Comparison of ENCODE assay signal across 24 cellular contexts in the genomic region with DNA sequence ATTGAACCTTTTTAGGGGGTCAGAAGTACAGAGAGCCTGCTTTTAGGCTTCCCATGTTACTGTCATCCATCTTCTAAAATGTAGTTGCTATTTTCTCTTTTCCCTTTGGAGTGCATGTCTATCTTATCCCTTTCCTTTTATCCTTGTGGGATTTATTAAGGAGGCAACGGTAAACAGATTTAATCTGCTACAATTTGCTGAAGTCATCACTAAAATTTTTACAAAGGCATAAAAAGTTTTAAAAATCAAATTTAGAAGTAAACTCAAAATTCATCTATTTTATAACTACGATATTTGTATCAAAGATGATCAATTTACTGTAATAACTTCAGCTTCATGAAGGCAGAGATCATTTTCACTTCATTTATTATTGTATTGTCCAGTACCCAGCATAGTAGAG.
DNase-seq lines count a peak whose midpoint lies in the region; ATAC-seq, FAIRE-seq and TF ChIP-seq lines count a peak whose summit lies in the region.
"Had no signal": no experiment of that assay in that cellular context is flagged by ENCODE, and none has a peak within 500 bp of the region (broad histone marks: within the 10 kb centered on the region; RNA-seq: fewer than 3 reads in every experiment).

No MANE protein-coding gene starts in this region.

- TF ChIP-seq EP300 in HepG2 (IDR thresholded peaks at IDR 0.05; ENCODE audit: low read depth in 2 of 2, low read length in 2 of 2): no peak
- TF ChIP-seq EP300 in HepG2 (CRISPR knock-in tag; IDR thresholded peaks at IDR 0.05; ENCODE audit: borderline replicate concordance): no peak
- TF ChIP-seq EP300 in K562 (IDR thresholded peaks at IDR 0.05; ENCODE audit: low read length): no peak

- TF ChIP-seq CTCF in HepG2 (CRISPR knock-in tag; IDR thresholded peaks at IDR 0.05): no peak
- no peak for TF ChIP-seq CTCF in right lobe of liver (IDR thresholded peaks at IDR 0.05)
- TF ChIP-seq CTCF in K562 (IDR thresholded peaks at IDR 0.05 in 2 of 3, conservative IDR thresholded peaks at IDR 0.05 in 1 of 3; ENCODE audit: insufficient read depth in 2 of 3, low read depth in 1 of 3, low read length in 3 of 3): no peak

- no peak for ATAC-seq in HepG2
- ATAC-seq in right lobe of liver: no peak
- no peak for ATAC-seq in K562
- no peak for ATAC-seq in GM18858 (IDR thresholded peaks at IDR 0.05; ENCODE audit: unreplicated experiment)
- ATAC-seq: GM12878 had no signal

- FAIRE-seq in HepG2 (lab: Jason Lieb, UNC) (no peak), K562 (lab: Jason Lieb, UNC) (no peak)
- FAIRE-seq: GM12878, GM12892, GM18507, GM19239 had no signal

- no peak overlapping the region for H3K4me2 ChIP-seq in HepG2 (ENCODE audit: low read depth, low read length)
- H3K4me2 ChIP-seq in K562 (ENCODE audit: insufficient read depth, low read length): no peak overlapping the region
- H3K4me2 ChIP-seq: BLaER1 had no signal

- in situ Hi-C loops in HepG2 (cut with HindIII; ENCODE audit: extremely low pct_ligation_motif_present, low pct_unique_long_range_greater_than_20kb): no loop called here
- in situ Hi-C loops in K562 (cut with MboI): no loop called here

- BruUV-seq in HepG2 (replicated peaks; lab: Mats Ljungman, UMichigan) (no TSS peak), K562 (replicated peaks; lab: Mats Ljungman, UMichigan) (no TSS peak)

- CTCF ChIA-PET in HepG2 (lab: Yijun Ruan, JAX; ENCODE audit: low intra/inter-chr PET ratio, low total read pairs): no interaction called here
- CTCF ChIA-PET in K562 (lab: Yijun Ruan, JAX; ENCODE audit: low intra/inter-chr PET ratio): no interaction called here

- TF ChIP-seq RAD21 in HepG2 (CRISPR knock-in tag; IDR thresholded peaks at IDR 0.05): no peak
- TF ChIP-seq RAD21 in K562 (CRISPR knock-in tag; conservative IDR thresholded peaks at IDR 0.05 in 1 of 2, IDR thresholded peaks at IDR 0.05 in 1 of 2): no peak

- H3K4me1 ChIP-seq in HepG2 (ENCODE audit: insufficient read depth, low read length) (no peaks in the 10 kb centered on the region), right lobe of liver (peaks cover 0 to 6% (median 3%) of the 10 kb centered on the region in 4 donors), K562 (replicated peaks in 1 of 2; ENCODE audit: control insufficient read depth in 2 of 2, insufficient read depth in 2 of 2, low read length in 2 of 2) (no peaks in the 10 kb centered on the region)
- H3K4me1 ChIP-seq: BE2C, BLaER1 had no signal

- H2AFZ ChIP-seq in HepG2 (ENCODE audit: low read length): no peak overlapping the region
- no peak overlapping the region for H2AFZ ChIP-seq in K562 (ENCODE audit: low read depth, low read length)

- H3K27me3 ChIP-seq in HepG2 (ENCODE audit: control insufficient read depth in 1 of 2, insufficient read depth in 2 of 2, low read length in 2 of 2) (no peaks in the 10 kb centered on the region), right lobe of liver (no peaks in the 10 kb centered on the region), K562 (ENCODE audit: control insufficient read depth in 2 of 2, insufficient read depth in 2 of 2, low read length in 2 of 2) (no peaks in the 10 kb centered on the region)
- H3K27me3 ChIP-seq: BE2C, BLaER1 had no signal

- POLR2A ChIA-PET in HepG2 (lab: Yijun Ruan, JAX) (no interaction called here), K562 (lab: Yijun Ruan, JAX) (no interaction called here)

- no peak for TF ChIP-seq POLR2A in HepG2 (IDR thresholded peaks at IDR 0.05; ENCODE audit: insufficient read depth in 1 of 2, low read depth in 2 of 2, low read length in 2 of 2)
- TF ChIP-seq POLR2A in right lobe of liver (IDR thresholded peaks at IDR 0.05): no peak
- no peak for TF ChIP-seq POLR2A in K562 (conservative IDR thresholded peaks at IDR 0.05)

- H3K4me3 ChIP-seq in HepG2 (replicated peaks in 1 of 3; ENCODE audit: insufficient read depth in 1 of 3, low read depth in 2 of 3, low read length in 3 of 3): no peak overlapping the region
- H3K4me3 ChIP-seq in right lobe of liver: no peak overlapping the region
- no peak overlapping the region for H3K4me3 ChIP-seq in K562
- H3K4me3 ChIP-seq: BLaER1, GM12878 had no signal

- H3K9me3 ChIP-seq in HepG2 (ENCODE audit: low read length): peaks cover 21% of the 10 kb centered on the region
- no peaks in the 10 kb centered on the region for H3K9me3 ChIP-seq in right lobe of liver
- H3K9me3 ChIP-seq in K562 (replicated peaks; ENCODE audit: control insufficient read depth, insufficient read depth, low read depth, low read length): peaks cover 1% of the 10 kb centered on the region; the same call in 1 of the 2 replicates
- H3K9me3 ChIP-seq: BE2C had no signal

- H3K36me3 ChIP-seq in HepG2 (replicated peaks in 1 of 2; ENCODE audit: control insufficient read depth in 1 of 2, insufficient read depth in 2 of 2, low read length in 2 of 2): no peaks in the 10 kb centered on the region
- no peaks in the 10 kb centered on the region for H3K36me3 ChIP-seq in right lobe of liver
- H3K36me3 ChIP-seq in K562 (ENCODE audit: control insufficient read depth, insufficient read depth, low read length): no peaks in the 10 kb centered on the region
- H3K36me3 ChIP-seq: BE2C had no signal

- H3K9ac ChIP-seq in HepG2 (ENCODE audit: insufficient read depth, low read depth, low read length) (no peak overlapping the region), K562 (ENCODE audit: insufficient read depth in 1 of 2, low read depth in 2 of 2, low read length in 2 of 2) (no peak overlapping the region)
- H3K9ac ChIP-seq: BLaER1 had no signal

- H3K27ac ChIP-seq in HepG2 (ENCODE audit: extremely low read length, insufficient read depth, low read length): no peak overlapping the region
- H3K27ac ChIP-seq in right lobe of liver: no peak overlapping the region
- H3K27ac ChIP-seq in K562 (ENCODE audit: extremely low read depth, low read depth, low read length): no peak overlapping the region
- H3K27ac ChIP-seq: 22Rv1, BLaER1 had no signal

- H4K20me1 ChIP-seq in HepG2 (ENCODE audit: insufficient read depth, low read length) (no peaks in the 10 kb centered on the region), K562 (replicated peaks; ENCODE audit: control insufficient read depth, insufficient read depth, low read length) (no peaks in the 10 kb centered on the region)
- H4K20me1 ChIP-seq: BLaER1 had no signal

- H3K79me2 ChIP-seq in HepG2 (ENCODE audit: insufficient read depth, low read length): no peaks in the 10 kb centered on the region
- no peaks in the 10 kb centered on the region for H3K79me2 ChIP-seq in K562 (ENCODE audit: control insufficient read depth, insufficient read depth, low read length)

- WGBS in HepG2 (ENCODE audit: low lambda C conversion rate): 44% methylated on average over 2 of the region's 2 CpGs
- WGBS in right lobe of liver (ENCODE audit: insufficient coverage, low coverage, low lambda C conversion rate, missing lambda C conversion rate): 51% methylated on average over 2 of the region's 2 CpGs
- WGBS in K562 (ENCODE audit: insufficient coverage, low coverage, missing lambda C conversion rate): 78% methylated on average over 2 of the region's 2 CpGs

- intact Hi-C loops in HepG2 (cut with micrococcal nuclease; ENCODE audit: unreplicated experiment) (no loop called here), right lobe of liver (cut with DNase I) (no loop called here), K562 (cut with micrococcal nuclease) (no loop called here)

- H3K9me1 ChIP-seq in K562 (ENCODE audit: control insufficient read depth, insufficient read depth, low read length): no peaks in the 10 kb centered on the region

- DNase-seq in HepG2 (ENCODE audit: low spot score): no peak
- no peak for DNase-seq in right lobe of liver
- no peak for DNase-seq in K562 (ENCODE audit: extremely low read depth in 1 of 4, low spot score in 3 of 4)
- DNase-seq in OCI-M1 (lab: John Stamatoyannopoulos, UW): no peak
- DNase-seq: ACHN; BE2C; CD4-positive, alpha-beta memory T cell; CD4-positive, CD25-positive, alpha-beta regulatory T cell; CD8-positive, alpha-beta memory T cell; COR-L47; DMS 273 treated with DMSO at 0.1 percent for 48 hours; DMS153; DMS53; DMS79; DND-41; EL; GDM1 had no signal

TF ChIP-seq in HepG2, 621 proteins besides CTCF, POLR2A, EP300 and RAD21 (continues in another document):
- TF ChIP-seq MAFF (IDR thresholded peaks at IDR 0.05; ENCODE audit: low read depth, low read length) (peak; percentile 78), ZNF326 (CRISPR knock-in tag; IDR thresholded peaks at IDR 0.05; ENCODE audit: borderline replicate concordance) (no peak), HNRNPH1 (optimal IDR thresholded peaks at IDR 0.05; ENCODE audit: low read depth, low read length) (no peak), ZNF256 (CRISPR knock-in tag; conservative IDR thresholded peaks at IDR 0.05) (no peak)
